In genomic region chr12:10716704-10717315, GRCh38 we compare ENCODE assay signal across 7 cellular contexts. TPM values are rescaled to one million over a fixed set of nuclear protein-coding genes. Genes with fewer than 3 reads are reported as not detected.
A peak's percentile ranks its signal among the peaks of the same experiment; 100 is the strongest.
DNase-seq lines count a peak whose midpoint lies in the region; ATAC-seq, FAIRE-seq and TF ChIP-seq lines count a peak whose summit lies in the region.

No MANE protein-coding gene starts in this region.

- H3K27me3 Mint-ChIP-seq in activated T-cell treated with anti-CD3 and anti-CD28 coated beads, Interleukin-2, amount 50 U/mL, for 4 hours (ENCODE audit: low read depth) = peaks cover 44% of the 10 kb centered on the region

- no peak overlapping the region for H3K4me3 ChIP-seq in astrocyte of the spinal cord (ENCODE audit: low read depth, low read length)
- H3K4me3 ChIP-seq in kidney epithelial cell (ENCODE audit: low read depth, low read length) = no peak overlapping the region
- peak overlapping the region; percentile 83 for H3K4me3 ChIP-seq in suprapubic skin

- peak; percentile 69 for DNase-seq in HTR-8/SVneo (ENCODE audit: insufficient read length, low spot score)
- peak; percentile 94 for DNase-seq in astrocyte of the spinal cord (ENCODE audit: low read depth, low spot score)
- DNase-seq in kidney epithelial cell (ENCODE audit: low read depth) = peak; percentile 82
- DNase-seq in suprapubic skin (ENCODE audit: low spot score in 2 of 2) = peak; percentile 94
- no peak for DNase-seq in activated T-cell treated with anti-CD3 and anti-CD28 coated beads, Interleukin-2, amount 50 U/mL, for 4 hours
- DNase-seq in globus pallidus (ENCODE audit: low spot score) = no peak
- no peak for DNase-seq in superior temporal gyrus (ENCODE audit: extremely low spot score)

- TF ChIP-seq POLR2A in suprapubic skin (IDR thresholded peaks at IDR 0.05) = no peak

- H3K9me3 Mint-ChIP-seq in activated T-cell treated with anti-CD3 and anti-CD28 coated beads, Interleukin-2, amount 50 U/mL, for 4 hours = no peaks in the 10 kb centered on the region

- peaks cover 20% of the 10 kb centered on the region for H3K36me3 Mint-ChIP-seq in activated T-cell treated with anti-CD3 and anti-CD28 coated beads, Interleukin-2, amount 50 U/mL, for 4 hours (ENCODE audit: insufficient read depth)

- FAIRE-seq in HTR-8/SVneo (lab: Jason Lieb, UNC) = peak; percentile 95

- H3K36me3 ChIP-seq in kidney epithelial cell (ENCODE audit: control insufficient read depth, insufficient read depth, low read length) (no peaks in the 10 kb centered on the region), suprapubic skin (peaks cover 41% of the 10 kb centered on the region)

- in situ Hi-C loops in astrocyte of the spinal cord (cut with HindIII; ENCODE audit: low sequenced_read_pairs) = no loop called here

- no peaks in the 10 kb centered on the region for H3K9me3 ChIP-seq in suprapubic skin

- H3K27me3 ChIP-seq in kidney epithelial cell (ENCODE audit: control insufficient read depth, insufficient read depth, low read length) = no peaks in the 10 kb centered on the region
- no peaks in the 10 kb centered on the region for H3K27me3 ChIP-seq in suprapubic skin

- no peak for TF ChIP-seq EP300 in suprapubic skin (IDR thresholded peaks at IDR 0.05)

- peaks cover 27% of the 10 kb centered on the region for H3K4me1 Mint-ChIP-seq in activated T-cell treated with anti-CD3 and anti-CD28 coated beads, Interleukin-2, amount 50 U/mL, for 4 hours (ENCODE audit: low read depth)

- H3K27ac ChIP-seq in suprapubic skin = peak overlapping the region; percentile 100

- no peak overlapping the region for H3K4me3 Mint-ChIP-seq in activated T-cell treated with anti-CD3 and anti-CD28 coated beads, Interleukin-2, amount 50 U/mL, for 4 hours

- TF ChIP-seq CTCF in astrocyte of the spinal cord (IDR thresholded peaks at IDR 0.05; ENCODE audit: low read depth, low read length) (no peak), kidney epithelial cell (IDR thresholded peaks at IDR 0.05; ENCODE audit: insufficient read depth, low read length, poor library complexity, severe bottlenecking) (no peak), suprapubic skin (IDR thresholded peaks at IDR 0.05) (no peak)

- WGBS in suprapubic skin = 12% methylated on average over 6 of the region's 6 CpGs

- peaks cover 59% of the 10 kb centered on the region for H3K4me1 ChIP-seq in suprapubic skin

- ATAC-seq in activated T-cell treated with anti-CD3 and anti-CD28 coated beads, Interleukin-2, amount 50 U/mL, for 4 hours = no peak

RNA-seq across cellular contexts. Expression of gene YBX3, which starts 6.3 kb away (rescaled TPM):
- total RNA-seq in kidney epithelial cell (307 and 312 TPM in 2 replicates), suprapubic skin (100 to 1,000 TPM; 610 to 832 (median 677) TPM)
- 100 to 1,000 TPM; 135 to 253 (median 179) TPM for total RNA-seq in activated T-cell treated with anti-CD3 and anti-CD28 coated beads, Interleukin-2, amount 50 U/mL, for 4 hours

RNA-seq across cellular contexts. Expression of gene STYK1, which starts 43.0 kb away (rescaled TPM):
- total RNA-seq in kidney epithelial cell (1.1 and 1.5 TPM in 2 replicates), suprapubic skin (1 to 10 TPM; 1.0 to 2.3 (median 1.2) TPM)
- under 1 TPM; 0.25 to 0.33 (median 0.32) TPM for total RNA-seq in activated T-cell treated with anti-CD3 and anti-CD28 coated beads, Interleukin-2, amount 50 U/mL, for 4 hours

Comparison
In these comparisons a context has a peak if more than half of its experiments do, and no peak if none do; other contexts are left out.
1. DNase-seq: peak in HTR-8/SVneo (single experiment), astrocyte of the spinal cord (single experiment), kidney epithelial cell (single experiment) and suprapubic skin (2 of 2); none in activated T-cell treated with anti-CD3 and anti-CD28 coated beads, Interleukin-2, amount 50 U/mL, for 4 hours (single experiment), globus pallidus (single experiment) and superior temporal gyrus (single experiment).